Comparison of ENCODE assay signal across 27 cellular contexts in the genomic region with DNA sequence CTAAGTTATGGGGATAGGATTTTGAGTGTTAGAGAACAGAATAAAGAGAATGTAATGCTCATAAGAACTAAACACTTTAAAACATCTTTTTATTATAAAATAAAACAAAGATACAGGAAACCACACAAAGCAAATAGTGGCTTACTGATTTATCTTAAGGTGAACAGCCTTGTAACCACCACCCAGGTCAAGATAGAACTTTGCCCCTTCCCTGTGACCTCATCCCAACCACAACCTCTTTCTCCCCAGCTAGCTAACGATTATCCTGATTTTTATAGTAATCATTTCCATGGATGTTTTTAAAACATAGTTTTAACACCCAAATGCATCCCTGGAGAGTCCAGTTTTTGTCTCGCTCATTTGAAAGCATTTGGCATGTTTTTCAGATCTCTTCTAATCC. TPM values are rescaled to one million over a fixed set of nuclear protein-coding genes. Genes with fewer than 3 reads are reported as not detected.
"Had no signal": no experiment of that assay in that cellular context is flagged by ENCODE, and none has a peak within 500 bp of the region (broad histone marks: within the 10 kb centered on the region; RNA-seq: fewer than 3 reads in every experiment).

No MANE protein-coding gene starts in this region.

- H3K36me3 ChIP-seq: MG63, SJCRH30 had no signal

- DNase-seq: IMR-90; Karpas-422; KG1; MG63; NCI-H1092; NCI-H1105 treated with DMSO at 0.1 percent for 48 hours; NCI-H1417 treated with DMSO at 0.1 percent for 48 hours; NCI-H146; NCI-H1694 treated with DMSO at 0.1 percent for 48 hours; NCI-H1930; NCI-H2081; NCI-H2107; NCI-H226; NCI-H446; NCI-H510A; NCI-H524 treated with DMSO at 0.1 percent for 48 hours; NCI-H69; NCI-H774; NK-92 treated with Interleukin-12 subunit alpha and Interleukin-12 subunit beta, amount 100 ng/mL, for 24 hours; PC-3; SHP77; SJCRH30 had no signal

- H3K4me3 ChIP-seq: MG63, SJCRH30 had no signal

- H3K27ac ChIP-seq: HL-60, RWPE1, SJCRH30 had no signal

- ATAC-seq: Panc1, PC-3, SK-N-SH treated with all-trans-retinoic acid at 6 μM for 48 hours had no signal

- H3K4me1 ChIP-seq: SJCRH30 had no signal

- H3K27me3 ChIP-seq: MG63, SJCRH30 had no signal

RNA-seq across cellular contexts. Expression of a gene that starts 17.0 kb away (rescaled TPM):
- total RNA-seq: IMR-90, OCI-LY7, PC-3, SJCRH30 had no signal
- polyA plus RNA-seq: IMR-90 had no signal
